1 cellular context compared by ENCODE assay signal in the genomic region with DNA sequence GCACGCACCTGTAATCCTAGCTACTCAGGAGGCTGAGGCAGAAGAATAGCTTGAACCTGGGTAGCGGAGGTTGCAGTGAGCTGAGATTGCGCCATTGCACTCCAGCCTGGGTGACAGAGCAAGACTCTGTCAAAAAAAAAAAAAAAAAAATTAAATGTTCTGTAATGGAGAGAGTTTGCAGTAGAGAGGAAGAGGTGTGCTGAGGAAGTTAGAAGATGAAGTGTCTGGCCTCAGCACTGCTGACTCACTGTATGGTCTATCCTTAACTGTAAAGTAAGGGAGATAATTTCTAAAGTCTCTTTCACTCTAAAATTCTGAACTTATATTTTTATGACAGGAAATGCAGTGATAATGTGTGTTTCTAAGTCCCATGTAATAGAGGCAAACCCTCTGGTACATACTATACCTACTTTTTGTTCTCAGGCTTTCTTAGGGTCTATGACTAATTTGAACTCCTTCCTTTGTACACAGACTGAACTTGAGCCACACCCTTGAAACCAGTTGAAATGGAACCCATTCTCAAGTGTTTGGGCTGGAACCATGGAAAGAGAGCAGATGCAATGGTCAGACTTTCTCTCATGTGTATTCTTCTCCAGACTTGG.
TF ChIP-seq lines count a peak whose summit lies in the region.

No MANE protein-coding gene starts in this region.

TF ChIP-seq in IMR-90, 13 proteins besides CTCF, POLR2A, EP300 and RAD21:
- no peak for TF ChIP-seq CEBPB (IDR thresholded peaks at IDR 0.05; ENCODE audit: low read depth, low read length)
- TF ChIP-seq RFX5 (IDR thresholded peaks at IDR 0.05; ENCODE audit: low read depth, low read length): no peak
- TF ChIP-seq RCOR1 (IDR thresholded peaks at IDR 0.05; ENCODE audit: insufficient replicate concordance, low read length): no peak
- TF ChIP-seq NFE2L2 (IDR thresholded peaks at IDR 0.05; ENCODE audit: low read depth, low read length): no peak
- no peak for TF ChIP-seq MAFK (IDR thresholded peaks at IDR 0.05; ENCODE audit: low read depth, low read length)
- TF ChIP-seq, protein P1, sequence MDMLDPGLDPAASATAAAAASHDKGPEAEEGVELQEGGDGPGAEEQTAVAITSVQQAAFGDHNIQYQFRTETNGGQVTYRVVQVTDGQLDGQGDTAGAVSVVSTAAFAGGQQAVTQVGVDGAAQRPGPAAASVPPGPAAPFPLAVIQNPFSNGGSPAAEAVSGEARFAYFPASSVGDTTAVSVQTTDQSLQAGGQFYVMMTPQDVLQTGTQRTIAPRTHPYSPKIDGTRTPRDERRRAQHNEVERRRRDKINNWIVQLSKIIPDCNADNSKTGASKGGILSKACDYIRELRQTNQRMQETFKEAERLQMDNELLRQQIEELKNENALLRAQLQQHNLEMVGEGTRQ (IDR thresholded peaks at IDR 0.05; ENCODE audit: low read depth, low read length): no peak
- TF ChIP-seq MAZ (IDR thresholded peaks at IDR 0.05; ENCODE audit: borderline replicate concordance, low read depth, low read length): no peak
- TF ChIP-seq CHD1 (IDR thresholded peaks at IDR 0.05; ENCODE audit: low read depth, low read length): no peak
- TF ChIP-seq BHLHE40 (IDR thresholded peaks at IDR 0.05; ENCODE audit: low read depth, low read length): no peak
- no peak for TF ChIP-seq SMC3 (IDR thresholded peaks at IDR 0.05; ENCODE audit: low read depth, low read length)
- TF ChIP-seq, protein P2, sequence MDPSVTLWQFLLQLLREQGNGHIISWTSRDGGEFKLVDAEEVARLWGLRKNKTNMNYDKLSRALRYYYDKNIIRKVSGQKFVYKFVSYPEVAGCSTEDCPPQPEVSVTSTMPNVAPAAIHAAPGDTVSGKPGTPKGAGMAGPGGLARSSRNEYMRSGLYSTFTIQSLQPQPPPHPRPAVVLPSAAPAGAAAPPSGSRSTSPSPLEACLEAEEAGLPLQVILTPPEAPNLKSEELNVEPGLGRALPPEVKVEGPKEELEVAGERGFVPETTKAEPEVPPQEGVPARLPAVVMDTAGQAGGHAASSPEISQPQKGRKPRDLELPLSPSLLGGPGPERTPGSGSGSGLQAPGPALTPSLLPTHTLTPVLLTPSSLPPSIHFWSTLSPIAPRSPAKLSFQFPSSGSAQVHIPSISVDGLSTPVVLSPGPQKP (IDR thresholded peaks at IDR 0.05; ENCODE audit: borderline replicate concordance, low read depth, low read length): no peak
- no peak for TF ChIP-seq MXI1 (IDR thresholded peaks at IDR 0.05; ENCODE audit: borderline replicate concordance, low read depth, low read length)
- no peak for TF ChIP-seq FOS (IDR thresholded peaks at IDR 0.05; ENCODE audit: low read depth, low read length)
TF ChIP-seq in IMR-90: peak in this region for 0.
